26 cellular contexts compared by ENCODE assay signal in genomic region chr6:68728580-68728979, GRCh38.
"Had no signal": no experiment of that assay in that cellular context is flagged by ENCODE, and none has a peak within 500 bp of the region (broad histone marks: within the 10 kb centered on the region; RNA-seq: fewer than 3 reads in every experiment).

No MANE protein-coding gene starts in this region.

- H3K4me1 Mint-ChIP-seq: natural killer cell, neural crest cell had no signal

- H3K27me3 Mint-ChIP-seq: dendritic cell treated with granulocyte-macrophage colony-stimulating factor and Interleukin-4, amounts not matched to agents 40 ng/mL and 50 ng/mL, for 4 days had no signal

- H3K27me3 ChIP-seq: esophagus muscularis mucosa, left lung, neutrophil, stomach, thyroid gland, vagina had no signal

- DNase-seq: effector memory CD4-positive, alpha-beta T cell; foreskin melanocyte; head of caudate nucleus; kidney; left cardiac atrium; left lung; lower lobe of right lung; natural killer cell; pancreas; stimulated activated CD4-positive, alpha-beta T cell treated with anti-CD3 and anti-CD28 coated beads, Interleukin-12 subunit alpha, Interleukin-12 subunit beta, amount 100 ng/mL, for 4 hours; stimulated activated CD4-positive, alpha-beta T cell treated with anti-CD3 and anti-CD28 coated beads, Interleukin-1b, Interleukin-23, amount 100 ng/mL, for 48 hours; stimulated activated CD4-positive, alpha-beta T cell treated with anti-CD3 and anti-CD28 coated beads, Interleukin-4, amount 100 ng/mL, for 1 hour; stimulated activated CD8-positive, alpha-beta memory T cell treated with anti-CD3 and anti-CD28 coated beads, Interleukin-4, amount 100 ng/mL, for 48 hours; stimulated activated naive CD4-positive, alpha-beta T cell treated with Interleukin-2 at 50 U/mL for 16 hours; stomach; thyroid gland; trophoblast cell had no signal

- H3K27ac ChIP-seq: esophagus muscularis mucosa, left lung, lower lobe of right lung, neutrophil, pancreas, stomach, thyroid gland, vagina had no signal

- H3K36me3 Mint-ChIP-seq: natural killer cell had no signal

- H3K36me3 ChIP-seq: esophagus muscularis mucosa, left lung, lower lobe of right lung, neutrophil, pancreas, stomach, thyroid gland, vagina had no signal

- H3K4me3 ChIP-seq: esophagus muscularis mucosa, left lung, lower lobe of right lung, pancreas, smooth muscle cell, stomach, thyroid gland, vagina had no signal

- ATAC-seq: left cardiac atrium, left lung, lower lobe of right lung, natural killer cell, pancreas, sciatic nerve had no signal

- H3K4me3 Mint-ChIP-seq: dendritic cell treated with granulocyte-macrophage colony-stimulating factor and Interleukin-4, amounts not matched to agents 40 ng/mL and 50 ng/mL, for 4 days; natural killer cell; neural crest cell had no signal

- H3K4me2 ChIP-seq: smooth muscle cell had no signal

- H3K9me3 Mint-ChIP-seq: dendritic cell treated with granulocyte-macrophage colony-stimulating factor and Interleukin-4, amounts not matched to agents 40 ng/mL and 50 ng/mL, for 4 days; neural crest cell had no signal

- H3K27ac Mint-ChIP-seq: dendritic cell treated with granulocyte-macrophage colony-stimulating factor and Interleukin-4, amounts not matched to agents 40 ng/mL and 50 ng/mL, for 4 days; natural killer cell had no signal

- FAIRE-seq: colon, endothelial cell of umbilical vein, kidney, pancreas had no signal

- H3K4me1 ChIP-seq: esophagus muscularis mucosa, left lung, lower lobe of right lung, pancreas, stomach, thyroid gland, vagina had no signal

- H3K9me3 ChIP-seq: esophagus muscularis mucosa, left lung, lower lobe of right lung, neutrophil, pancreas, stomach, thyroid gland, vagina had no signal
